In the genomic region with DNA sequence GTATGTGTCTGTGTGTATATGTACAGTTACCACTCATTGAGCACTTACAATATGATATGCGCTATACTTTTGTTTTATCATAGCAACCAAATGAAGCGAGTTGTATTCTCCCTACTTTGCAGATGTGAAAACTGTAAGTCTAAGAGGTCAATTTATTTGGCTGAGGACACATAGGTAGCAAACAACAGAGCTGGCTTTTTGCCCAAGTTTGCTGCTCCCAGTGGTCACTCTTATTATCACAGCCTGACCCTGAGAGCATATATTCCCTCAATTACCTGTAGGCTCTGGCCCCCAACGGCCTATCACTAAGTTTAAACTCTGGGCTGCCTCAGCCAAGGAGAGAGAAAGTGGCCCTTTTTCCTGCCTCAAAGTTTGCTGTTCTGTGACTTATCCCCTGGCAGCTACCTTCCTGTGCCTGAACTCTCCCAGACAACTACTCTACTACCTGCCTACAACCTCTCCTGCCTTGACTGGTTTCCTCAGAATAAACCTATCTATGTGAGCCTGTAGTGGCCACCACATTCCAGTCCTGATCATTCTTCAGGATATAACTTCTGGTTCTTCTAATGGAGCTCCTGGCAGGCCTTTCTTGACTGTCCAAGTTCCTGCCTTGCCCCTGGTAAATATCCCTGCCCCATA, we compare ENCODE assay signal across 10 cellular contexts.
DNase-seq lines count a peak whose midpoint lies in the region; ATAC-seq and TF ChIP-seq lines count a peak whose summit lies in the region.
"Had no signal": no experiment of that assay in that cellular context is flagged by ENCODE, and none has a peak within 500 bp of the region (broad histone marks: within the 10 kb centered on the region; RNA-seq: fewer than 3 reads in every experiment).

No MANE protein-coding gene starts in this region.

- H3K9me3 Mint-ChIP-seq in progenitor cell of endocrine pancreas (ENCODE audit: low read depth), result peaks cover 12% of the 10 kb centered on the region

- H3K27me3 Mint-ChIP-seq in progenitor cell of endocrine pancreas, result no peaks in the 10 kb centered on the region
- H3K27me3 Mint-ChIP-seq: IgD-negative memory B cell had no signal

- no peaks in the 10 kb centered on the region for H3K36me3 Mint-ChIP-seq in progenitor cell of endocrine pancreas (ENCODE audit: insufficient read depth)
- H3K36me3 Mint-ChIP-seq: IgD-negative memory B cell had no signal

- POLR2A ChIA-PET in AG04450 (lab: Yijun Ruan, JAX), result no interaction called here

- no peak overlapping the region for H3K4me3 ChIP-seq in AG04450 (ENCODE audit: low read depth, low read length)
- H3K4me3 ChIP-seq in choroid plexus epithelial cell (ENCODE audit: low read depth, low read length), result no peak overlapping the region
- H3K4me3 ChIP-seq: tibial nerve had no signal

- H3K4me3 Mint-ChIP-seq in progenitor cell of endocrine pancreas (ENCODE audit: low read depth), result no peak overlapping the region
- H3K4me3 Mint-ChIP-seq: IgD-negative memory B cell had no signal

- TF ChIP-seq CTCF in AG04450 (IDR thresholded peaks at IDR 0.05; ENCODE audit: low read depth, low read length), result peak; percentile 55
- TF ChIP-seq CTCF in choroid plexus epithelial cell (conservative IDR thresholded peaks at IDR 0.05; ENCODE audit: low read depth, low read length), result peak; percentile 47
- TF ChIP-seq CTCF in progenitor cell of endocrine pancreas (IDR thresholded peaks at IDR 0.05; ENCODE audit: unreplicated experiment), result peak; percentile 56

- H3K4me1 Mint-ChIP-seq in progenitor cell of endocrine pancreas (ENCODE audit: low read depth), result no peaks in the 10 kb centered on the region
- H3K4me1 Mint-ChIP-seq: IgD-negative memory B cell had no signal

- CTCF ChIA-PET in AG04450 (lab: Charles Lee), result interaction anchor here (0.6 to 1.9 kb wide), 3 partner anchors 11 to 782 kb away, joined by 3 to 5 read pairs (median 5); no protein-coding TSS in a partner anchor

- no peak for DNase-seq in AG04450 (ENCODE audit: low read depth, low spot score)
- DNase-seq in M059J (ENCODE audit: low read depth), result peak; percentile 19
- peak; percentile 26 for DNase-seq in choroid plexus epithelial cell (ENCODE audit: low read depth)
- DNase-seq in progenitor cell of endocrine pancreas (ENCODE audit: low spot score, unreplicated experiment), result no peak
- DNase-seq in NCI-H187 (lab: John Stamatoyannopoulos, UW), result no peak
- DNase-seq in 8988T, result no peak

- no peak overlapping the region for H3K27ac ChIP-seq in AG04450 (ENCODE audit: low read depth, low read length)
- H3K27ac ChIP-seq: tibial nerve had no signal

- peaks cover 2% of the 10 kb centered on the region; the same call in 1 of the 2 replicates for H3K9me3 ChIP-seq in AG04450 (ENCODE audit: control insufficient read depth, insufficient read depth, low read length)
- H3K9me3 ChIP-seq: tibial nerve had no signal

- peak; percentile 97 for ATAC-seq in GM18502 (IDR thresholded peaks at IDR 0.05; ENCODE audit: poor library complexity, unreplicated experiment)
- peak; percentile 81 for ATAC-seq in HG02610 (IDR thresholded peaks at IDR 0.05; ENCODE audit: unreplicated experiment)

- no peaks in the 10 kb centered on the region for H3K27me3 ChIP-seq in AG04450 (ENCODE audit: control insufficient read depth, insufficient read depth, low read length)
- H3K27me3 ChIP-seq: tibial nerve had no signal

- H3K27ac Mint-ChIP-seq in progenitor cell of endocrine pancreas, result no peak overlapping the region
- H3K27ac Mint-ChIP-seq: IgD-negative memory B cell had no signal

Comparison
In these comparisons a context has a peak if more than half of its experiments do, and no peak if none do; other contexts are left out.
1. DNase-seq: peak in M059J (single experiment) and choroid plexus epithelial cell (single experiment); none in AG04450 (single experiment), progenitor cell of endocrine pancreas (single experiment), NCI-H187 (0 of 2) and 8988T (single experiment).
2. Peak in every context shown above with its lines, with median percentiles within 50 percentile points of each other: CTCF ChIP-seq.